8 cellular contexts compared by ENCODE assay signal in genomic region chr1:67532452-67533216, GRCh38.
DNase-seq lines count a peak whose midpoint lies in the region; ATAC-seq, FAIRE-seq and TF ChIP-seq lines count a peak whose summit lies in the region.

No MANE protein-coding gene starts in this region.

- TF ChIP-seq CTCF in A549 (IDR thresholded peaks at IDR 0.05) (peak; percentile 60), GM10266 (IDR thresholded peaks at IDR 0.05; ENCODE audit: control insufficient read depth, insufficient read depth, low read depth, missing control alignments) (peak; percentile 41), gastroesophageal sphincter (IDR thresholded peaks at IDR 0.05) (peak; percentile 66 to 86 (median 83)), ovary (IDR thresholded peaks at IDR 0.05) (peak; percentile 56 to 81 (median 81))

- CTCF ChIA-PET in A549 (lab: Yijun Ruan, JAX), result interaction anchor here (0.6 to 11.2 kb wide), 20 partner anchors 9 to 852 kb away, joined by 3 to 197 read pairs (median 4); no protein-coding TSS in a partner anchor

- H3K4me2 ChIP-seq in A549, result peak overlapping the region; percentile 21; the same call in 1 of the 3 replicates

- H3K27me3 ChIP-seq in gastroesophageal sphincter (no peaks in the 10 kb centered on the region), ovary (no peaks in the 10 kb centered on the region)

- ATAC-seq in A549 (peak; percentile 78 to 88; a peak in 5 of 6 replicates), HG02885 (IDR thresholded peaks at IDR 0.05; ENCODE audit: poor library complexity, unreplicated experiment) (peak; percentile 73), gastroesophageal sphincter (peak; percentile 70)

- TF ChIP-seq EP300 in A549 (IDR thresholded peaks at IDR 0.05) (no peak), gastroesophageal sphincter (IDR thresholded peaks at IDR 0.05) (no peak), ovary (IDR thresholded peaks at IDR 0.05) (no peak)

- no peak for FAIRE-seq in A549 (lab: Jason Lieb, UNC)

- no peaks in the 10 kb centered on the region for H3K36me3 ChIP-seq in gastroesophageal sphincter
- no peaks in the 10 kb centered on the region for H3K36me3 ChIP-seq in ovary

- intact Hi-C loops in ovary (cut with DNase I), result loop anchor here (2.0 to 10.0 kb wide), 5 partner anchors 152 to 582 kb away; partner anchors contain the start of genes GADD45A (in 1 of the 4) and GNG12 (in 1 of the 4)

- DNase-seq in A549 (ENCODE audit: low read depth in 1 of 2, low spot score in 1 of 2) (peak; percentile 55 to 82), GM10266 (ENCODE audit: extremely low spot score) (peak; percentile 45), NCI-H2081 (lab: John Stamatoyannopoulos, UW) (peak; percentile 63 to 71), UCSD-AML1 (lab: John Stamatoyannopoulos, UW; ENCODE audit: unreplicated experiment) (peak; percentile 14), ovary (peak in 3 of 5 donors; percentile 36 to 52 (median 41))
- DNase-seq in activated effector memory CD4-positive, alpha-beta T cell treated with Interleukin-2 at 50 U/mL for 16 hours, result no peak

- peak; percentile 65 to 72 for TF ChIP-seq RAD21 in A549 (conservative IDR thresholded peaks at IDR 0.05 in 1 of 2, IDR thresholded peaks at IDR 0.05 in 1 of 2)

- H3K4me3 ChIP-seq in A549, result no peak overlapping the region
- H3K4me3 ChIP-seq in gastroesophageal sphincter, result no peak overlapping the region
- no peak overlapping the region for H3K4me3 ChIP-seq in ovary

- H3K4me1 ChIP-seq in A549 (peaks cover 16% of the 10 kb centered on the region; the same call in 2 of the 3 replicates), gastroesophageal sphincter (no peaks in the 10 kb centered on the region), ovary (ENCODE audit: insufficient read depth) (no peaks in the 10 kb centered on the region)

- H3K9me3 ChIP-seq in A549, result no peaks in the 10 kb centered on the region
- H3K9me3 ChIP-seq in gastroesophageal sphincter, result no peaks in the 10 kb centered on the region
- H3K9me3 ChIP-seq in ovary, result no peaks in the 10 kb centered on the region

- 0 out of 6 replicates have a peak overlapping the region, but pooled peaks have one; percentile 10 to 35 for H3K27ac ChIP-seq in A549
- no peak overlapping the region for H3K27ac ChIP-seq in gastroesophageal sphincter
- H3K27ac ChIP-seq in ovary, result no peak overlapping the region

- WGBS in A549 (ENCODE audit: missing lambda C conversion rate), result 60% methylated on average over 7 of the region's 7 CpGs
- 28 to 54% methylated on average over 3 to 7 of the region's 7 CpGs for WGBS in gastroesophageal sphincter (ENCODE audit: low coverage in 1 of 2), 2 donors
- WGBS in ovary, 3 donors, result 61 to 71% (median 68%) methylated on average over 7 of the region's 7 CpGs

- no peak for TF ChIP-seq POLR2A in A549 (IDR thresholded peaks at IDR 0.05; ENCODE audit: low read length)
- TF ChIP-seq POLR2A in gastroesophageal sphincter (IDR thresholded peaks at IDR 0.05), result no peak
- TF ChIP-seq POLR2A in ovary (IDR thresholded peaks at IDR 0.05), result no peak

- POLR2A ChIA-PET in A549 (lab: Yijun Ruan, JAX), result interaction anchor here (0.7 to 3.1 kb wide), 2 partner anchors 153 kb away, joined by 4 to 13 read pairs; partner anchors contain the start of gene GADD45A

TF ChIP-seq in A549, 52 proteins besides CTCF, POLR2A, EP300 and RAD21:
- peak; percentile 62 for TF ChIP-seq SMC3 (IDR thresholded peaks at IDR 0.05)
- no peak for TF ChIP-seq MYC (IDR thresholded peaks at IDR 0.05; ENCODE audit: borderline replicate concordance, low read length)
- no peak for TF ChIP-seq USF2 (IDR thresholded peaks at IDR 0.05)
- no peak for TF ChIP-seq ZSCAN20 (CRISPR knock-in tag; IDR thresholded peaks at IDR 0.05)
TF ChIP-seq in A549: peak in this region for 1.

Comparison
In these comparisons a context has a peak if more than half of its experiments do, and no peak if none do; other contexts are left out.
1. H3K27ac ChIP-seq: peak in A549 (2 of 2); none in gastroesophageal sphincter (0 of 4) and ovary (0 of 2).
2. Peak in every context shown above with its lines, with median percentiles within 50 percentile points of each other: ATAC-seq and CTCF ChIP-seq.